In the genomic region with DNA sequence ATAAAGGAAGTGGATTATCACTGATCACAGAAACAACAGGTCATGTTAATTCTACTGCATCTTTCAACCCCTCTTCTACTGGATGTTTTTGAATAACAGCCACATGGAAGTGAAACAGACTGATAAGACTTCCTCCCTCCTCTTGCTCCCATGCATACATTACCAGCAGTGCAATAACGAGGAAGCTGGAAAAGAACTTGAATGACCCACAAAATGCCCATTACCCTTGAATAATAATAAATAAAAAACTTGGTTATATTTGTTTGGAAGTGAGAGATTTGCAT, we compare ENCODE assay signal across 21 cellular contexts. TPM values are rescaled to one million over a fixed set of nuclear protein-coding genes. Genes with fewer than 3 reads are reported as not detected.
DNase-seq lines count a peak whose midpoint lies in the region; TF ChIP-seq lines count a peak whose summit lies in the region.
"Had no signal": no experiment of that assay in that cellular context is flagged by ENCODE, and none has a peak within 500 bp of the region (broad histone marks: within the 10 kb centered on the region; RNA-seq: fewer than 3 reads in every experiment).

No MANE protein-coding gene starts in this region.

- H3K4me3 ChIP-seq in A673 (ENCODE audit: low read depth, low read length, poor library complexity, severe bottlenecking), result no peak overlapping the region
- H3K4me3 ChIP-seq: A549, BLaER1, GM23248, HAP-1 had no signal

- no peaks in the 10 kb centered on the region for H3K27me3 ChIP-seq in A673 (replicated peaks; ENCODE audit: insufficient read depth, low read depth, low read length, poor library complexity)
- H3K27me3 ChIP-seq: BLaER1 had no signal

- H3K9me3 Mint-ChIP-seq in mesothelial cell of epicardium, result no peaks in the 10 kb centered on the region
- no peaks in the 10 kb centered on the region for H3K9me3 Mint-ChIP-seq in activated CD4-positive, alpha-beta memory T cell treated with anti-CD3 and anti-CD28 coated beads, Interleukin-2, amount 10 ng/mL, durations not matched to agents 7 days and 5 days

- H3K4me1 ChIP-seq in A673 (ENCODE audit: insufficient read depth, low read length, poor library complexity, severe bottlenecking), result peaks cover 4% of the 10 kb centered on the region
- H3K4me1 ChIP-seq: BLaER1, HAP-1 had no signal

- intact Hi-C loops in A673 (cut with micrococcal nuclease; ENCODE audit: unreplicated experiment), result no loop called here

- no TSS peak for BruUV-seq in A673 (replicated peaks; lab: Mats Ljungman, UMichigan)

- POLR2A ChIA-PET in A673 (lab: Charles Lee; ENCODE audit: low non-redundant PET), result no interaction called here
- POLR2A ChIA-PET in activated CD4-positive, alpha-beta memory T cell treated with anti-CD3 and anti-CD28 coated beads, Interleukin-2, amount 10 ng/mL, durations not matched to agents 7 days and 5 days (lab: Charles Lee), result no interaction called here

- H3K4me1 Mint-ChIP-seq in mesothelial cell of epicardium, result peaks cover 71% of the 10 kb centered on the region
- H3K4me1 Mint-ChIP-seq in activated CD4-positive, alpha-beta memory T cell treated with anti-CD3 and anti-CD28 coated beads, Interleukin-2, amount 10 ng/mL, durations not matched to agents 7 days and 5 days, result no peaks in the 10 kb centered on the region
- H3K4me1 Mint-ChIP-seq: CD4-positive, alpha-beta memory T cell had no signal

- CTCF ChIA-PET in A673 (lab: Charles Lee), result no interaction called here
- CTCF ChIA-PET in activated CD4-positive, alpha-beta memory T cell treated with anti-CD3 and anti-CD28 coated beads, Interleukin-2, amount 10 ng/mL, durations not matched to agents 7 days and 5 days (lab: Charles Lee), result interaction anchor here (1.3 to 1.5 kb wide), 2 partner anchors 39 to 53 kb away, joined by 3 read pairs; no protein-coding TSS in a partner anchor

- H3K4me3 Mint-ChIP-seq in mesothelial cell of epicardium, result no peak overlapping the region
- H3K4me3 Mint-ChIP-seq in activated CD4-positive, alpha-beta memory T cell treated with anti-CD3 and anti-CD28 coated beads, Interleukin-2, amount 10 ng/mL, durations not matched to agents 7 days and 5 days, result no peak overlapping the region
- H3K4me3 Mint-ChIP-seq: CD4-positive, alpha-beta memory T cell had no signal

- no peaks in the 10 kb centered on the region for H3K27me3 Mint-ChIP-seq in mesothelial cell of epicardium (ENCODE audit: low read depth)
- no peaks in the 10 kb centered on the region for H3K27me3 Mint-ChIP-seq in activated CD4-positive, alpha-beta memory T cell treated with anti-CD3 and anti-CD28 coated beads, Interleukin-2, amount 10 ng/mL, durations not matched to agents 7 days and 5 days
- H3K27me3 Mint-ChIP-seq: CD4-positive, alpha-beta memory T cell had no signal

- no peak overlapping the region for H3K27ac ChIP-seq in A673 (ENCODE audit: low read depth, low read length, poor library complexity, severe bottlenecking)
- H3K27ac ChIP-seq: A549, BLaER1, GM23248 had no signal

- TF ChIP-seq CTCF in A673 (conservative IDR thresholded peaks at IDR 0.05; ENCODE audit: low read depth, low read length) (no peak), mesothelial cell of epicardium (IDR thresholded peaks at IDR 0.05; ENCODE audit: unreplicated experiment) (no peak)

- no peaks in the 10 kb centered on the region for H3K36me3 ChIP-seq in A673 (ENCODE audit: insufficient read depth, low read length, poor library complexity, severe bottlenecking)
- H3K36me3 ChIP-seq: BLaER1, HAP-1 had no signal

- H3K27ac Mint-ChIP-seq in mesothelial cell of epicardium, result peak overlapping the region; percentile 92
- no peak overlapping the region for H3K27ac Mint-ChIP-seq in activated CD4-positive, alpha-beta memory T cell treated with anti-CD3 and anti-CD28 coated beads, Interleukin-2, amount 10 ng/mL, durations not matched to agents 7 days and 5 days
- H3K27ac Mint-ChIP-seq: CD4-positive, alpha-beta memory T cell had no signal

- DNase-seq in A673 (ENCODE audit: low spot score), result peak; percentile 26
- peak; percentile 21 for DNase-seq in OCI-M1 (lab: John Stamatoyannopoulos, UW)
- DNase-seq in astrocyte of the hippocampus (ENCODE audit: low read depth, low spot score), result peak; percentile 30
- DNase-seq in mesothelial cell of epicardium (ENCODE audit: low spot score in 2 of 2, unreplicated experiment in 2 of 2), result no peak
- no peak for DNase-seq in activated CD4-positive, CD25-positive, alpha-beta regulatory T cell treated with anti-CD3 and anti-CD28 coated beads, Interleukin-2, amount 50 U/mL, for 72 hours
- DNase-seq in activated T-cell treated with anti-CD3 and anti-CD28 coated beads for 4 hours, result no peak
- DNase-seq in activated CD4-positive, alpha-beta memory T cell treated with anti-CD3 and anti-CD28 coated beads, Interleukin-2, amount 10 ng/mL, durations not matched to agents 7 days and 5 days, result no peak
- DNase-seq in A172 (ENCODE audit: low spot score), result no peak
- DNase-seq: Calu3; CD4-positive, alpha-beta memory T cell; GF-D8; GM23248; Kasumi-1; NCI-H187; NCI-H2227 treated with DMSO at 0.1 percent for 48 hours; NCI-H524; NCI-H82; SHP77 treated with DMSO at 0.1 percent for 48 hours had no signal

- no peaks in the 10 kb centered on the region for H3K9me3 ChIP-seq in A673 (ENCODE audit: low read depth, low read length, poor library complexity, severe bottlenecking)
- H3K9me3 ChIP-seq: A549, BLaER1, HAP-1 had no signal

- H3K36me3 Mint-ChIP-seq in mesothelial cell of epicardium, result peaks cover 23% of the 10 kb centered on the region
- H3K36me3 Mint-ChIP-seq in activated CD4-positive, alpha-beta memory T cell treated with anti-CD3 and anti-CD28 coated beads, Interleukin-2, amount 10 ng/mL, durations not matched to agents 7 days and 5 days (ENCODE audit: low read depth), result no peaks in the 10 kb centered on the region
- H3K36me3 Mint-ChIP-seq: CD4-positive, alpha-beta memory T cell had no signal

RNA-seq across cellular contexts. Expression of a gene that starts 51.6 kb away (rescaled TPM):
- total RNA-seq in A673 (2021) (0.24 and 0.44 TPM in 2 replicates), mesothelial cell of epicardium (106 to 117 TPM (median 117 TPM) in 3 replicates)
- total RNA-seq in activated CD4-positive, alpha-beta memory T cell treated with anti-CD3 and anti-CD28 coated beads, Interleukin-2, amount 10 ng/mL, durations not matched to agents 7 days and 5 days, result not detected
- total RNA-seq in A172 (2014; rRNA removed; shearing (Covaris generic)), result 0.62 and 0.71 TPM in 2 replicates
- total RNA-seq: CD4-positive, alpha-beta memory T cell; GM23248 had no signal

Comparison
In these comparisons a context has a peak if more than half of its experiments do, and no peak if none do; other contexts are left out.
1. DNase-seq: peak in A673 (single experiment), OCI-M1 (single experiment) and astrocyte of the hippocampus (single experiment); none in mesothelial cell of epicardium (0 of 2), activated CD4-positive, CD25-positive, alpha-beta regulatory T cell treated with anti-CD3 and anti-CD28 coated beads, Interleukin-2, amount 50 U/mL, for 72 hours (single experiment), activated T-cell treated with anti-CD3 and anti-CD28 coated beads for 4 hours (single experiment), activated CD4-positive, alpha-beta memory T cell treated with anti-CD3 and anti-CD28 coated beads, Interleukin-2, amount 10 ng/mL, durations not matched to agents 7 days and 5 days (single experiment) and A172 (single experiment).
2. RNA of a gene that starts 51.6 kb away (total RNA-seq): 106 to 117 TPM in mesothelial cell of epicardium; 0.62 to 0.71 TPM in A172, 0.24 to 0.44 TPM in A673 and not detected in activated CD4-positive, alpha-beta memory T cell treated with anti-CD3 and anti-CD28 coated beads, Interleukin-2, amount 10 ng/mL, durations not matched to agents 7 days and 5 days; every median in the first group is over 10 times any median in the second.